ENCODE assay signal across 29 cellular contexts in the genomic region with DNA sequence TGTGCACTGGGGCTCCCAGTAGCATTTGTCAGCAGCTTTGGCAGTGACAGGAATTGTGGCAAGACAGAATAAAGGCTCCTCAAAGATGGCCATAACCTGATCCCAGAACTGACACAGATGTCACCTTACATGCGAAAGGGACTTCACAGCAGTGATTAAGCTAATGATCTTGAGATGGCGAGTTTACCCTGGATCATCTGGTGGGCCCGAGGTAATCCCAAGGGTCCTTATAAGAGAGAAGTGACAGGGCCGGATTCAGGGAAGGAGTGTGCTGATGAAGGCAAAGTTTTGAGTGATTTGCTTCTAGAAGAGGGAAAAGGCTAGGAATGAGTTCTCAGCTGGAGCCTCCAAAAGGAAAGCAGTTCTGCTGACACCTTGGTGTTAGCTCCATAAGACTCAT.
"Had no signal": no experiment of that assay in that cellular context is flagged by ENCODE, and none has a peak within 500 bp of the region (broad histone marks: within the 10 kb centered on the region; RNA-seq: fewer than 3 reads in every experiment).

No MANE protein-coding gene starts in this region.

- H3K4me1 ChIP-seq: breast epithelium, gastroesophageal sphincter, pancreas, prostate gland, uterus had no signal

- H3K36me3 Mint-ChIP-seq: activated CD4-positive, alpha-beta memory T cell treated with anti-CD3 and anti-CD28 coated beads for 36 hours; naive thymus-derived CD8-positive, alpha-beta T cell; type B pancreatic cell had no signal

- H3K27ac ChIP-seq: breast epithelium, gastroesophageal sphincter, pancreas, prostate gland, skin epidermis, uterus had no signal

- H3K9me3 ChIP-seq: breast epithelium, gastroesophageal sphincter, pancreas, prostate gland, uterus had no signal

- DNase-seq: activated CD4-positive, alpha-beta memory T cell treated with anti-CD3 and anti-CD28 coated beads for 36 hours; activated CD4-positive, alpha-beta T cell treated with anti-CD3 and anti-CD28 coated beads, Interleukin-2, amount 10 ng/mL, durations not matched to agents 24 days and 14 days; activated CD4-positive, CD25-positive, alpha-beta regulatory T cell treated with anti-CD3 and anti-CD28 coated beads, Interleukin-2, amount 50 U/mL, for 72 hours; activated CD8-positive, alpha-beta memory T cell treated with anti-CD3 and anti-CD28 coated beads, Interleukin-2, amount 50 U/mL, for 4 hours; activated effector memory CD4-positive, alpha-beta T cell treated with anti-CD3 and anti-CD28 coated beads, Interleukin-2, amount 50 U/mL, for 16 hours; activated naive CD4-positive, alpha-beta T cell treated with anti-CD3 and anti-CD28 coated beads for 36 hours; activated T-cell treated with anti-CD3 and anti-CD28 coated beads, Interleukin-2, amount 50 U/mL, for 1 hour; amniotic stem cell; central memory CD4-positive, alpha-beta T cell; hippocampal formation; left colon; mammary epithelial cell; midbrain; naive thymus-derived CD8-positive, alpha-beta T cell; pancreas; retina; stimulated activated CD4-positive, alpha-beta T cell treated with anti-CD3 and anti-CD28 coated beads, Interleukin-12 subunit alpha, Interleukin-12 subunit beta, amount 100 ng/mL, for 4 hours; stimulated activated CD4-positive, alpha-beta T cell treated with anti-CD3 and anti-CD28 coated beads, Interleukin-4, amount 100 ng/mL, for 1 hour; substantia nigra; T1000; uterus had no signal

- H3K27me3 Mint-ChIP-seq: activated CD4-positive, alpha-beta memory T cell treated with anti-CD3 and anti-CD28 coated beads for 36 hours; activated CD4-positive, alpha-beta T cell treated with anti-CD3 and anti-CD28 coated beads, Interleukin-2, amount 10 ng/mL, durations not matched to agents 24 days and 14 days; naive thymus-derived CD8-positive, alpha-beta T cell; stimulated activated naive CD8-positive, alpha-beta T cell treated with anti-CD3 and anti-CD28 coated beads, Interleukin-15, Interleukin-2, amounts not matched to agents 100 ng/mL and 50 ng/mL, for 24 hours had no signal

- ATAC-seq: gastroesophageal sphincter; left colon; naive thymus-derived CD8-positive, alpha-beta T cell; pancreas; sciatic nerve had no signal

- H3K27ac Mint-ChIP-seq: activated CD4-positive, alpha-beta memory T cell treated with anti-CD3 and anti-CD28 coated beads for 36 hours; activated CD4-positive, alpha-beta T cell treated with anti-CD3 and anti-CD28 coated beads, Interleukin-2, amount 10 ng/mL, durations not matched to agents 24 days and 14 days; activated naive CD4-positive, alpha-beta T cell treated with anti-CD3 and anti-CD28 coated beads for 36 hours; activated T-helper 1 cell treated with anti-CD3 and anti-CD28 coated beads, Interleukin-12 subunit alpha, Interleukin-12 subunit beta, Interleukin-2, Interleukin-4 antibody, amounts not matched to agents 30 ng/mL and 10 ng/mL and 1 ng/mL, durations not matched to agents 14 hours and 24 hours and 36 hours; stimulated activated naive CD8-positive, alpha-beta T cell treated with anti-CD3 and anti-CD28 coated beads, Interleukin-15, Interleukin-2, amounts not matched to agents 100 ng/mL and 50 ng/mL, for 24 hours; type B pancreatic cell had no signal

- H3K9me3 Mint-ChIP-seq: activated CD4-positive, alpha-beta memory T cell treated with anti-CD3 and anti-CD28 coated beads for 36 hours; activated CD4-positive, alpha-beta T cell treated with anti-CD3 and anti-CD28 coated beads, Interleukin-2, amount 10 ng/mL, durations not matched to agents 24 days and 14 days; activated naive CD4-positive, alpha-beta T cell treated with anti-CD3 and anti-CD28 coated beads for 36 hours; activated T-helper 1 cell treated with anti-CD3 and anti-CD28 coated beads, Interleukin-12 subunit alpha, Interleukin-12 subunit beta, Interleukin-2, Interleukin-4 antibody, amounts not matched to agents 30 ng/mL and 10 ng/mL and 1 ng/mL, durations not matched to agents 14 hours and 24 hours and 36 hours; naive thymus-derived CD8-positive, alpha-beta T cell; stimulated activated naive CD8-positive, alpha-beta T cell treated with anti-CD3 and anti-CD28 coated beads, Interleukin-15, Interleukin-2, amounts not matched to agents 100 ng/mL and 50 ng/mL, for 24 hours; type B pancreatic cell had no signal

- H3K4me3 Mint-ChIP-seq: activated CD4-positive, alpha-beta memory T cell treated with anti-CD3 and anti-CD28 coated beads for 36 hours; activated CD4-positive, alpha-beta T cell treated with anti-CD3 and anti-CD28 coated beads, Interleukin-2, amount 10 ng/mL, durations not matched to agents 24 days and 14 days; activated naive CD4-positive, alpha-beta T cell treated with anti-CD3 and anti-CD28 coated beads for 36 hours; activated T-helper 1 cell treated with anti-CD3 and anti-CD28 coated beads, Interleukin-12 subunit alpha, Interleukin-12 subunit beta, Interleukin-2, Interleukin-4 antibody, amounts not matched to agents 30 ng/mL and 10 ng/mL and 1 ng/mL, durations not matched to agents 14 hours and 24 hours and 36 hours; stimulated activated naive CD8-positive, alpha-beta T cell treated with anti-CD3 and anti-CD28 coated beads, Interleukin-15, Interleukin-2, amounts not matched to agents 100 ng/mL and 50 ng/mL, for 24 hours; type B pancreatic cell had no signal

- H3K27me3 ChIP-seq: breast epithelium, gastroesophageal sphincter, pancreas, uterus had no signal
